Comparison of ENCODE assay signal across 8 cellular contexts in genomic region chr22:23144926-23145906, GRCh38. TPM values are rescaled to one million over a fixed set of nuclear protein-coding genes. Genes with fewer than 3 reads are reported as not detected.
DNase-seq lines count a peak whose midpoint lies in the region; ATAC-seq and TF ChIP-seq lines count a peak whose summit lies in the region.

RAB36 (plus strand) TSS chr22:23145477; CDS start chr22:23146617, 1,140 bp downstream.

- peak; percentile 92 for ATAC-seq in HCT116

- peak within 1 kb of the TSS; percentile 86 for H2AFZ ChIP-seq in HCT116 (ENCODE audit: low read depth, low read length, poor library complexity, severe bottlenecking)

- no peak for TF ChIP-seq POLR2A in HCT116 (IDR thresholded peaks at IDR 0.05; ENCODE audit: borderline replicate concordance, extremely low read depth, insufficient read depth, insufficient read length)

- H3K9me2 ChIP-seq in HCT116 (ENCODE audit: insufficient read depth) = no peaks in the 10 kb centered on the region

- H3K9ac ChIP-seq in HCT116 (ENCODE audit: low read length) = peak within 1 kb of the TSS; percentile 75

- peaks cover 4% of the 10 kb centered on the region for H3K4me1 ChIP-seq in BE2C
- H3K4me1 ChIP-seq in HCT116 (ENCODE audit: control insufficient read depth in 1 of 2, insufficient read depth in 2 of 2, low read length in 2 of 2) = peaks cover 14 to 36% of the 10 kb centered on the region in 2 experiments

- H3K9me3 ChIP-seq in BE2C = no peaks in the 10 kb centered on the region
- no peaks in the 10 kb centered on the region for H3K9me3 ChIP-seq in HCT116 (ENCODE audit: control insufficient read depth in 1 of 2, insufficient read depth in 1 of 2, low read depth in 1 of 2, low read length in 2 of 2)

- intact Hi-C loops in HCT116 (cut with micrococcal nuclease) = no loop called here

- BruUV-seq in HCT116 (replicated peaks; lab: Mats Ljungman, UMichigan) = no TSS peak

- peak within 1 kb of the TSS; percentile 89 for H3K4me2 ChIP-seq in HCT116 (ENCODE audit: low read length)

- H4K20me1 ChIP-seq in HCT116 (ENCODE audit: insufficient read depth) = no peaks in the 10 kb centered on the region

- peak within 1 kb of the TSS; percentile 84 for H3K4me3 ChIP-seq in BE2C (ENCODE audit: low read depth, low read length)
- H3K4me3 ChIP-seq in HCT116 (replicated peaks in 1 of 2; ENCODE audit: low read depth in 1 of 2, low read length in 2 of 2) = peak within 1 kb of the TSS; percentile 76

- POLR2A ChIA-PET in HCT116 (lab: Charles Lee) = interaction anchor here (0.7 to 1.4 kb wide), 2 partner anchors 11 to 12 kb away, joined by 4 read pairs; no protein-coding TSS in a partner anchor

- peak within 1 kb of the TSS; percentile 17 for H3K27ac ChIP-seq in HCT116 (ENCODE audit: low read depth, low read length)

- peak; percentile 100 for DNase-seq in BE2C
- DNase-seq in HCT116 (ENCODE audit: low read depth, low spot score) = peak; percentile 99
- DNase-seq in NCI-H345 treated with DMSO at 0.1 percent for 48 hours (lab: John Stamatoyannopoulos, UW; ENCODE audit: unreplicated experiment) = peak; percentile 94
- peak; percentile 45 to 78 for DNase-seq in activated CD4-positive, alpha-beta T cell treated with anti-CD3 and anti-CD28 coated beads, Interleukin-2, amount 50 U/mL, for 24 hours (ENCODE audit: low read depth in 1 of 2, low spot score in 1 of 2)
- peak; percentile 80 for DNase-seq in cortex of kidney (lab: John Stamatoyannopoulos, UW)
- DNase-seq in kidney tubule cell (ENCODE audit: low spot score) = peak; percentile 100
- DNase-seq in stimulated activated CD4-positive, alpha-beta T cell treated with anti-CD3 and anti-CD28 coated beads, Interleukin-15, amount 100 ng/mL, for 1 hour (ENCODE audit: low read depth in 1 of 2, low spot score in 1 of 2) = peak; percentile 51 to 75
- DNase-seq in OCI-M2 (lab: John Stamatoyannopoulos, UW; ENCODE audit: unreplicated experiment) = no peak

- TF ChIP-seq CTCF in BE2C (IDR thresholded peaks at IDR 0.05; ENCODE audit: low read depth, low read length) (no peak), HCT116 (IDR thresholded peaks at IDR 0.05 in 2 of 3, conservative IDR thresholded peaks at IDR 0.05 in 1 of 3; ENCODE audit: borderline replicate concordance in 1 of 3, insufficient read depth in 1 of 3, low read depth in 2 of 3, low read length in 2 of 3) (no peak)

- CTCF ChIA-PET in HCT116 (lab: Charles Lee) = interaction anchor here (0.7 to 2.7 kb wide), 12 partner anchors 11 to 396 kb away, joined by 3 to 20 read pairs (median 4); no protein-coding TSS in a partner anchor

- H3K27me3 ChIP-seq in BE2C = no peaks in the 10 kb centered on the region
- H3K27me3 ChIP-seq in HCT116 (ENCODE audit: insufficient read depth, low read length) = no peaks in the 10 kb centered on the region

- RAD21 ChIA-PET in HCT116 (lab: Charles Lee; ENCODE audit: low non-redundant PET in 1 of 2, low total read pairs in 2 of 2, uncharacterized antibody in 2 of 2, unreplicated experiment in 2 of 2) = interaction anchor here (0.9 to 1.5 kb wide), 2 partner anchors 75 to 137 kb away, joined by 4 read pairs; partner anchors contain the start of gene GNAZ (in 1 of the 2)

- H3K36me3 ChIP-seq in BE2C (no peaks in the 10 kb centered on the region), HCT116 (ENCODE audit: control insufficient read depth in 1 of 2, insufficient read depth in 2 of 2, low read length in 2 of 2) (no peaks in the 10 kb centered on the region)

- no peaks in the 10 kb centered on the region for H3K79me2 ChIP-seq in HCT116 (ENCODE audit: insufficient read depth, low read length)

- no peak for TF ChIP-seq RAD21 in HCT116 (IDR thresholded peaks at IDR 0.05; ENCODE audit: low read depth)

TF ChIP-seq in HCT116, 20 proteins besides CTCF, POLR2A, EP300 and RAD21:
- TF ChIP-seq ELF1 (IDR thresholded peaks at IDR 0.05; ENCODE audit: borderline replicate concordance, low read depth) (no peak), SIN3A (IDR thresholded peaks at IDR 0.05; ENCODE audit: low read depth) (no peak), FOSL1 (IDR thresholded peaks at IDR 0.05; ENCODE audit: low read depth) (no peak), CEBPB (IDR thresholded peaks at IDR 0.05; ENCODE audit: low read depth) (no peak), ZNF274 (IDR thresholded peaks at IDR 0.05; ENCODE audit: low read depth, low read length) (no peak), SRF (IDR thresholded peaks at IDR 0.05; ENCODE audit: low read depth) (no peak), TCF7L2 (IDR thresholded peaks at IDR 0.05; ENCODE audit: borderline replicate concordance, extremely low read depth, insufficient read depth, insufficient read length) (peak; percentile 62), EZH2 (IDR thresholded peaks at IDR 0.05) (no peak), POLR2AphosphoS5 (IDR thresholded peaks at IDR 0.05; ENCODE audit: low read depth, low read length) (peak; percentile 59; the same call in 1 of the 2 replicates), ZBTB33 (IDR thresholded peaks at IDR 0.05; ENCODE audit: extremely low read depth, insufficient replicate concordance, low read length) (no peak), YY1 (IDR thresholded peaks at IDR 0.05; ENCODE audit: extremely low read depth, insufficient replicate concordance, low read depth, low read length) (no peak), CBX3 (IDR thresholded peaks at IDR 0.05; ENCODE audit: low read depth) (no peak), EZH2phosphoT487 (IDR thresholded peaks at IDR 0.05; ENCODE audit: borderline replicate concordance) (no peak), REST (IDR thresholded peaks at IDR 0.05; ENCODE audit: low read depth) (no peak), MAX (IDR thresholded peaks at IDR 0.05) (no peak; the same call in 1 of the 2 replicates), EGR1 (IDR thresholded peaks at IDR 0.05; ENCODE audit: low read depth) (peak; percentile 75), ZFX (IDR thresholded peaks at IDR 0.05) (peak; percentile 95), ATF3 (IDR thresholded peaks at IDR 0.05) (no peak), SP1 (IDR thresholded peaks at IDR 0.05; ENCODE audit: low read depth) (no peak; the same call in 1 of the 2 replicates), JUND (IDR thresholded peaks at IDR 0.05) (no peak)

RNA-seq across cellular contexts. Expression of gene RAB36, which starts in this region (rescaled TPM):
- polyA plus RNA-seq in BE2C (2012; ENCODE audit: insufficient read depth, insufficient read length, low read depth) = 2.8 TPM
- 6.1 TPM for total RNA-seq in HCT116 (2021; ENCODE audit: unreplicated experiment)
- 2.9 and 3.0 TPM in 2 replicates for polyA plus RNA-seq in HCT116 (2012)
